Comparison of ENCODE assay signal across 8 cellular contexts in the genomic region with DNA sequence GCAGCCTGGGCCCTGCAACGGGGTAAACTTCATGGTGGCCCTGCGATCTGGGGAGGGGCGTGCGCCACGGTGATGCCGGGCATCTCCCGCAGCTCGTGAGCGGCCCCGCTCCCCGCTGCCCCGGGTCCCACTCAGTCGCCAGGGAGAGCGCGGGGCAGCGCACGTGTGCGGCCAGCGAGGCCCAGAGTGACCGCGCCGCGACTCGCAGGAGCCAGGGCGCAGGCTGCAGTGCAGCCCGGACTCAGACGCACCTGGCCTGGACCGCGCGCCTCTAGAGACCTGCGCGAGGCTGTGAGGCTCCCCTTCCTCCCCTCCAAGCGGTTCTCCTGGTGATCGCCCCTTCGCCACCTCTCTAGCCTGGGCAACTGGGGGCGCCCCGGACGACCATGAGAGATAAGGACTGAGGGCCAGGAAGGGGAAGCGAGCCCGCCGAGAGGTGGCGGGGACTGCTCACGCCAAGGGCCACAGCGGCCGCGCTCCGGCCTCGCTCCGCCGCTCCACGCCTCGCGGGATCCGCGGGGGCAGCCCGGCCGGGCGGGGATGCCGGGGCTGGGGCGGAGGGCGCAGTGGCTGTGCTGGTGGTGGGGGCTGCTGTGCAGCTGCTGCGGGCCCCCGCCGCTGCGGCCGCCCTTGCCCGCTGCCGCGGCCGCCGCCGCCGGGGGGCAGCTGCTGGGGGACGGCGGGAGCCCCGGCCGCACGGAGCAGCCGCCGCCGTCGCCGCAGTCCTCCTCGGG. TPM values are rescaled to one million over a fixed set of nuclear protein-coding genes. Genes with fewer than 3 reads are reported as not detected.
DNase-seq lines count a peak whose midpoint lies in the region; ATAC-seq, FAIRE-seq and TF ChIP-seq lines count a peak whose summit lies in the region.

No MANE protein-coding gene starts in this region.

- DNase-seq in BE2C (no peak), HuH-7.5 (ENCODE audit: low spot score) (peak; percentile 34), astrocyte of the hippocampus (ENCODE audit: low read depth, low spot score) (peak; percentile 57), left colon (peak in 1 of 2 donors; percentile 22), occipital lobe (lab: John Stamatoyannopoulos, UW) (no peak), small intestine (no peak)

- H3K4me3 ChIP-seq in BE2C (ENCODE audit: low read depth, low read length) = peak overlapping the region; percentile 35
- H3K4me3 ChIP-seq in thymus (ENCODE audit: low read length) = peak overlapping the region; percentile 48
- H3K4me3 ChIP-seq in small intestine (ENCODE audit: low read depth in 1 of 2, low read length in 2 of 2) = peak overlapping the region in 1 of 2 donors; percentile 42

- peak; percentile 27 for ATAC-seq in GM18909 (IDR thresholded peaks at IDR 0.05; ENCODE audit: poor library complexity, unreplicated experiment)
- ATAC-seq in left colon = peak; percentile 64

- intact Hi-C loops in left colon (cut with DNase I, micrococcal nuclease) = no loop called here

- H3K4me1 ChIP-seq in BE2C = peaks cover 2% of the 10 kb centered on the region; the same call in 1 of the 2 replicates
- H3K4me1 ChIP-seq in thymus (ENCODE audit: control insufficient read depth, insufficient read depth, low read length) = no peaks in the 10 kb centered on the region
- H3K4me1 ChIP-seq in small intestine (ENCODE audit: control insufficient read depth in 2 of 2, insufficient read depth in 1 of 2, low read depth in 1 of 2, low read length in 1 of 2) = no peaks in the 10 kb centered on the region

- H3K36me3 ChIP-seq in BE2C = no peaks in the 10 kb centered on the region
- H3K36me3 ChIP-seq in thymus (ENCODE audit: control insufficient read depth, insufficient read depth) = no peaks in the 10 kb centered on the region
- no peaks in the 10 kb centered on the region for H3K36me3 ChIP-seq in small intestine (ENCODE audit: control insufficient read depth in 2 of 2, insufficient read depth in 2 of 2, low read length in 2 of 2)

- H3K27me3 ChIP-seq in BE2C (peaks cover 84% of the 10 kb centered on the region), thymus (ENCODE audit: control insufficient read depth, insufficient read depth) (peaks cover 67% of the 10 kb centered on the region), small intestine (ENCODE audit: control insufficient read depth in 2 of 2, insufficient read depth in 2 of 2, low read length in 2 of 2) (peaks cover 0 to 4% of the 10 kb centered on the region in 2 donors)

- WGBS in thymus = 1% methylated on average over 84 of the region's 84 CpGs
- 1 to 2% (median 1%) methylated on average over 44 to 84 of the region's 84 CpGs for WGBS in small intestine, 3 donors

- TF ChIP-seq CTCF in BE2C (IDR thresholded peaks at IDR 0.05; ENCODE audit: low read depth, low read length) = no peak

- H3K9me3 ChIP-seq in BE2C (no peaks in the 10 kb centered on the region), thymus (ENCODE audit: control insufficient read depth) (no peaks in the 10 kb centered on the region), small intestine (ENCODE audit: control insufficient read depth, low read depth) (no peaks in the 10 kb centered on the region)

- FAIRE-seq in small intestine (lab: Jason Lieb, UNC) = no peak

- H3K27ac ChIP-seq in thymus (ENCODE audit: low read depth) = no peak overlapping the region
- no peak overlapping the region for H3K27ac ChIP-seq in small intestine (ENCODE audit: low read depth in 1 of 2, low read length in 1 of 2)

RNA-seq across cellular contexts. Expression of a gene that starts 0.7 kb away (rescaled TPM):
- not detected for polyA plus RNA-seq in BE2C (2012; ENCODE audit: insufficient read depth, insufficient read length, low read depth)
- total RNA-seq in left colon (1 to 10 TPM; 1.0 to 2.1 TPM), occipital lobe (6.9 TPM)
- polyA plus RNA-seq in thymus (0.82 TPM), small intestine (1 to 10 TPM in 2 of 3 donors, under 1 TPM in 1; 0.22 to 2.0 (median 1.4) TPM)

Comparison
In these comparisons a context has a peak if more than half of its experiments do, and no peak if none do; other contexts are left out.
1. DNase-seq: peak in HuH-7.5 (single experiment) and astrocyte of the hippocampus (single experiment); none in BE2C (single experiment), occipital lobe (single experiment) and small intestine (single experiment).